ENCODE assay signal across 9 cellular contexts in genomic region chr6:40852667-40853383, GRCh38.
DNase-seq lines count a peak whose midpoint lies in the region; ATAC-seq and TF ChIP-seq lines count a peak whose summit lies in the region.
"Had no signal": no experiment of that assay in that cellular context is flagged by ENCODE, and none has a peak within 500 bp of the region (broad histone marks: within the 10 kb centered on the region; RNA-seq: fewer than 3 reads in every experiment).

No MANE protein-coding gene starts in this region.

- H3K9me3 ChIP-seq in right lobe of liver (no peaks in the 10 kb centered on the region), esophagus muscularis mucosa (no peaks in the 10 kb centered on the region)

- no peaks in the 10 kb centered on the region for H3K27me3 Mint-ChIP-seq in WTC11 (ENCODE audit: low read depth)

- H3K27ac Mint-ChIP-seq in WTC11 = no peak overlapping the region

- H3K27me3 ChIP-seq in right lobe of liver (no peaks in the 10 kb centered on the region), esophagus muscularis mucosa (no peaks in the 10 kb centered on the region)

- TF ChIP-seq POLR2A in right lobe of liver (IDR thresholded peaks at IDR 0.05) (no peak), esophagus muscularis mucosa (IDR thresholded peaks at IDR 0.05; ENCODE audit: low read depth) (no peak)

- peak; percentile 88 for ATAC-seq in WTC11
- ATAC-seq in right lobe of liver = peak in 1 of 4 donors; percentile 12
- no peak for ATAC-seq in HG02571 (IDR thresholded peaks at IDR 0.05; ENCODE audit: unreplicated experiment)
- no peak for ATAC-seq in GM18867 (IDR thresholded peaks at IDR 0.05; ENCODE audit: unreplicated experiment)

- no peaks in the 10 kb centered on the region for H3K36me3 Mint-ChIP-seq in WTC11

- TF ChIP-seq CTCF in WTC11 (IDR thresholded peaks at IDR 0.05) (no peak; the same call in 1 of the 2 replicates), right lobe of liver (IDR thresholded peaks at IDR 0.05) (peak in 3 of 4 donors; percentile 11 to 40 (median 28)), esophagus muscularis mucosa (IDR thresholded peaks at IDR 0.05) (peak in 1 of 3 experiments; percentile 24)

- CTCF ChIA-PET in HEK293T (lab: Yijun Ruan, JAX) = interaction anchor here (0.7 to 1.4 kb wide), 3 partner anchors 10 to 483 kb away, joined by 3 read pairs; no protein-coding TSS in a partner anchor
- CTCF ChIA-PET in WTC11 (lab: Charles Lee) = interaction anchor here (0.7 to 2.4 kb wide), 7 partner anchors 8 to 329 kb away, joined by 3 to 9 read pairs (median 4); partner anchors contain the start of genes LRFN2 and UNC5CL

- no peak for TF ChIP-seq EP300 in esophagus muscularis mucosa (IDR thresholded peaks at IDR 0.05)

- POLR2A ChIA-PET in HEK293T (lab: Yijun Ruan, JAX) = no interaction called here
- POLR2A ChIA-PET in WTC11 (lab: Charles Lee) = interaction anchor here (0.6 kb wide), 1 partner anchor 163 kb away, joined by 3 read pairs; no protein-coding TSS in a partner anchor

- H3K4me1 Mint-ChIP-seq in WTC11 = no peaks in the 10 kb centered on the region

- peak; percentile 31 for DNase-seq in CMK (ENCODE audit: low read depth)
- peak; percentile 56 for DNase-seq in HEK293T (ENCODE audit: extremely low spot score)
- DNase-seq in WTC11 (ENCODE audit: low spot score) = peak; percentile 68
- DNase-seq in right lobe of liver = no peak
- no peak for DNase-seq in posterior cingulate gyrus
- no peak for DNase-seq in esophagus muscularis mucosa (ENCODE audit: extremely low spot score)
- DNase-seq: NCI-H526 treated with DMSO at 0.1 percent for 48 hours had no signal

- no peaks in the 10 kb centered on the region for H3K4me1 ChIP-seq in right lobe of liver
- H3K4me1 ChIP-seq in esophagus muscularis mucosa = peaks cover 0 to 6% (median 0%) of the 10 kb centered on the region in 4 donors

- peaks cover under 1% of the 10 kb centered on the region; the same call in 1 of the 2 replicates for H3K9me3 Mint-ChIP-seq in WTC11

- H3K4me3 ChIP-seq in right lobe of liver (no peak overlapping the region), esophagus muscularis mucosa (no peak overlapping the region)

- no peaks in the 10 kb centered on the region for H3K36me3 ChIP-seq in right lobe of liver
- H3K36me3 ChIP-seq in esophagus muscularis mucosa = no peaks in the 10 kb centered on the region

- H3K27ac ChIP-seq in right lobe of liver = no peak overlapping the region
- no peak overlapping the region for H3K27ac ChIP-seq in esophagus muscularis mucosa (replicated peaks in 1 of 4)

- intact Hi-C loops in right lobe of liver (cut with DNase I) (no loop called here), posterior cingulate gyrus (cut with DNase I) (no loop called here), esophagus muscularis mucosa (cut with DNase I) (no loop called here)

- WGBS in right lobe of liver (ENCODE audit: insufficient coverage, low coverage, low lambda C conversion rate, missing lambda C conversion rate) = 26% methylated on average over 5 of the region's 6 CpGs
- WGBS in esophagus muscularis mucosa = 63% methylated on average over 6 of the region's 6 CpGs

- H3K4me3 Mint-ChIP-seq in WTC11 = no peak overlapping the region

TF ChIP-seq in HEK293T, 16 proteins besides CTCF, POLR2A, EP300 and RAD21:
- no peak for TF ChIP-seq FOXM1 (IDR thresholded peaks at IDR 0.05; ENCODE audit: borderline replicate concordance)
- TF ChIP-seq L3MBTL2 (conservative IDR thresholded peaks at IDR 0.05) = no peak
- TF ChIP-seq SP1 (IDR thresholded peaks at IDR 0.05) = no peak

TF ChIP-seq in WTC11, 78 proteins besides CTCF, POLR2A, EP300 and RAD21:
- no peak for TF ChIP-seq ZMAT4 (CRISPR knock-in tag; IDR thresholded peaks at IDR 0.05)
- TF ChIP-seq MXD4 (CRISPR knock-in tag; IDR thresholded peaks at IDR 0.05; ENCODE audit: borderline replicate concordance) = no peak
- no peak for TF ChIP-seq ZNF263 (CRISPR knock-in tag; IDR thresholded peaks at IDR 0.05; ENCODE audit: low read depth)
- no peak for TF ChIP-seq NFYB (CRISPR knock-in tag; conservative IDR thresholded peaks at IDR 0.05; ENCODE audit: low read depth)
- TF ChIP-seq MLX (CRISPR knock-in tag; IDR thresholded peaks at IDR 0.05) = no peak
- TF ChIP-seq PRDM15 (CRISPR knock-in tag; IDR thresholded peaks at IDR 0.05) = no peak
- TF ChIP-seq JUN (CRISPR knock-in tag; IDR thresholded peaks at IDR 0.05) = no peak

Comparison
In these comparisons a context has a peak if more than half of its experiments do, and no peak if none do; other contexts are left out.
1. DNase-seq: peak in CMK (single experiment), HEK293T (single experiment) and WTC11 (single experiment); none in right lobe of liver (0 of 3), posterior cingulate gyrus (0 of 10) and esophagus muscularis mucosa (single experiment).